Comparison of ENCODE assay signal across 27 cellular contexts in genomic region chr7:40531946-40532345, GRCh38.
"Had no signal": no experiment of that assay in that cellular context is flagged by ENCODE, and none has a peak within 500 bp of the region (broad histone marks: within the 10 kb centered on the region; RNA-seq: fewer than 3 reads in every experiment).

No MANE protein-coding gene starts in this region.

- H3K4me3 Mint-ChIP-seq: immature natural killer cell; naive thymus-derived CD8-positive, alpha-beta T cell; nephron; neural crest cell; stimulated activated memory B cell treated with anti-CD40 and anti-IgM and Interleukin-4, amounts not matched to agents 10 μg/mL and 1 μg/mL and 100 μg/mL, for 72 hours; stimulated activated naive CD8-positive, alpha-beta T cell treated with anti-CD3 and anti-CD28 coated beads, Interleukin-15, amount 100 ng/mL, for 72 hours; type B pancreatic cell had no signal

- H3K79me2 ChIP-seq: parathyroid adenoma had no signal

- H3K4me2 ChIP-seq: smooth muscle cell had no signal

- H3K36me3 ChIP-seq: left lung, lower lobe of right lung, right atrium auricular region, right lobe of liver, tibial nerve, uterus had no signal

- H3K9ac ChIP-seq: parathyroid adenoma had no signal

- H3K27me3 ChIP-seq: left lung, right atrium auricular region, right lobe of liver, tibial nerve, uterus had no signal

- H3K9me3 ChIP-seq: left lung, lower lobe of right lung, psoas muscle, right atrium auricular region, right lobe of liver, tibial nerve, uterus had no signal

- H2AFZ ChIP-seq: parathyroid adenoma had no signal

- H3K4me3 ChIP-seq: left lung, lower lobe of right lung, psoas muscle, right atrium auricular region, right lobe of liver, smooth muscle cell, tibial nerve, uterus had no signal

- H3K9me3 Mint-ChIP-seq: naive thymus-derived CD8-positive, alpha-beta T cell; nephron; stimulated activated memory B cell treated with anti-CD40 and anti-IgM and Interleukin-4, amounts not matched to agents 10 μg/mL and 1 μg/mL and 100 μg/mL, for 72 hours; stimulated activated naive CD8-positive, alpha-beta T cell treated with anti-CD3 and anti-CD28 coated beads, Interleukin-15, amount 100 ng/mL, for 72 hours; type B pancreatic cell had no signal

- H3K27ac Mint-ChIP-seq: immature natural killer cell; naive thymus-derived CD8-positive, alpha-beta T cell; nephron; stimulated activated memory B cell treated with anti-CD40 and anti-IgM and Interleukin-4, amounts not matched to agents 10 μg/mL and 1 μg/mL and 100 μg/mL, for 72 hours; stimulated activated naive CD8-positive, alpha-beta T cell treated with anti-CD3 and anti-CD28 coated beads, Interleukin-15, amount 100 ng/mL, for 72 hours; type B pancreatic cell had no signal

- H3K36me3 Mint-ChIP-seq: immature natural killer cell; naive thymus-derived CD8-positive, alpha-beta T cell; stimulated activated memory B cell treated with anti-CD40 and anti-IgM and Interleukin-4, amounts not matched to agents 10 μg/mL and 1 μg/mL and 100 μg/mL, for 72 hours; type B pancreatic cell had no signal

- H3K4me1 Mint-ChIP-seq: immature natural killer cell; neural crest cell; stimulated activated memory B cell treated with anti-CD40 and anti-IgM and Interleukin-4, amounts not matched to agents 10 μg/mL and 1 μg/mL and 100 μg/mL, for 72 hours; stimulated activated naive CD8-positive, alpha-beta T cell treated with anti-CD3 and anti-CD28 coated beads, Interleukin-15, amount 100 ng/mL, for 72 hours had no signal

- H3K27ac ChIP-seq: left lung, lower lobe of right lung, parathyroid adenoma, psoas muscle, right atrium auricular region, right lobe of liver, tibial nerve, uterus had no signal

- H3K4me1 ChIP-seq: left lung, lower lobe of right lung, parathyroid adenoma, psoas muscle, right atrium auricular region, right lobe of liver, tibial nerve, uterus had no signal

- H3K27me3 Mint-ChIP-seq: stimulated activated memory B cell treated with anti-CD40 and anti-IgM and Interleukin-4, amounts not matched to agents 10 μg/mL and 1 μg/mL and 100 μg/mL, for 72 hours; stimulated activated naive CD8-positive, alpha-beta T cell treated with anti-CD3 and anti-CD28 coated beads, Interleukin-15, amount 100 ng/mL, for 72 hours; type B pancreatic cell had no signal

- DNase-seq: immature natural killer cell; kidney; left colon; left lung; lower lobe of right lung; mammary epithelial cell; mesenchymal stem cell; naive thymus-derived CD8-positive, alpha-beta T cell; nucleus accumbens; psoas muscle; right lobe of liver; stimulated activated CD4-positive, alpha-beta T cell treated with anti-CD3 and anti-CD28 coated beads, Interleukin-1b, Interleukin-23, amount 100 ng/mL, for 48 hours; stimulated activated CD4-positive, alpha-beta T cell treated with anti-CD3 and anti-CD28 coated beads, Interleukin-2, amount 100 ng/mL, for 48 hours; stimulated activated CD4-positive, alpha-beta T cell treated with anti-CD3 and anti-CD28 coated beads, Interleukin-4, amount 100 ng/mL, for 4 hours; stimulated activated CD8-positive, alpha-beta memory T cell treated with anti-CD3 and anti-CD28 coated beads, Interleukin-4, amount 100 ng/mL, for 48 hours; stimulated activated naive CD4-positive, alpha-beta T cell treated with Interleukin-2 at 50 U/mL for 16 hours; stimulated activated naive CD8-positive, alpha-beta T cell treated with anti-CD3 and anti-CD28 coated beads, Interleukin-15, amount 100 ng/mL, for 72 hours; substantia nigra; uterus had no signal
